Comparison of ENCODE assay signal across 8 cellular contexts in genomic region chr3:97793415-97794019, GRCh38. TPM values are rescaled to one million over a fixed set of nuclear protein-coding genes. Genes with fewer than 3 reads are reported as not detected.
DNase-seq lines count a peak whose midpoint lies in the region; ATAC-seq, FAIRE-seq and TF ChIP-seq lines count a peak whose summit lies in the region.

No MANE protein-coding gene starts in this region.

- no peaks in the 10 kb centered on the region for H3K4me1 ChIP-seq in tibial artery

- no peaks in the 10 kb centered on the region for H3K27me3 ChIP-seq in brain microvascular endothelial cell (replicated peaks)
- H3K27me3 ChIP-seq in tibial artery = no peaks in the 10 kb centered on the region

- no peaks in the 10 kb centered on the region for H3K9me3 ChIP-seq in tibial artery

- no peaks in the 10 kb centered on the region for H3K36me3 ChIP-seq in brain microvascular endothelial cell (replicated peaks)
- H3K36me3 ChIP-seq in tibial artery = peaks cover 0 to 3% (median 0%) of the 10 kb centered on the region in 3 donors

- peak; percentile 70 for DNase-seq in CD1c-positive myeloid dendritic cell (ENCODE audit: extremely low spot score)
- DNase-seq in NCI-H524 treated with DMSO at 0.1 percent for 48 hours (lab: John Stamatoyannopoulos, UW) = peak; percentile 48
- peak; percentile 20 for DNase-seq in brain microvascular endothelial cell
- DNase-seq in tibial artery = no peak
- no peak for DNase-seq in ureter (ENCODE audit: low spot score)

- H3K27ac ChIP-seq in brain microvascular endothelial cell (no peak overlapping the region), tibial artery (no peak overlapping the region)

- H3K4me3 ChIP-seq in brain microvascular endothelial cell (ENCODE audit: low read depth, low read length) (no peak overlapping the region), tibial artery (no peak overlapping the region)

- peak; percentile 99 for FAIRE-seq in islet of Langerhans (lab: Jason Lieb, UNC)

- intact Hi-C loops in tibial artery (cut with DNase I; ENCODE audit: low total_unique reads) = loop anchor here (2.0 kb wide), 1 partner anchor 229 kb away; no protein-coding TSS in a partner anchor

- ATAC-seq in GM18858 (IDR thresholded peaks at IDR 0.05; ENCODE audit: unreplicated experiment) (peak; percentile 68), HG03439 (IDR thresholded peaks at IDR 0.05; ENCODE audit: unreplicated experiment) (peak; percentile 71)

- TF ChIP-seq CTCF in brain microvascular endothelial cell (IDR thresholded peaks at IDR 0.05; ENCODE audit: low read depth, low read length, missing control alignments) (peak; percentile 64), tibial artery (IDR thresholded peaks at IDR 0.05) (peak; percentile 76 to 83)

- in situ Hi-C loops in brain microvascular endothelial cell (cut with HindIII; ENCODE audit: low pct_ligation_motif_present, low sequenced_read_pairs) = no loop called here

RNA-seq across cellular contexts. Expression of gene CRYBG3, which starts 28.3 kb away (rescaled TPM):
- 37.7 TPM for total RNA-seq in ureter

RNA-seq across cellular contexts. Expression of gene ARL6, which starts 29.0 kb away (rescaled TPM):
- total RNA-seq in ureter = 12.3 TPM

Comparison
In these comparisons a context has a peak if more than half of its experiments do, and no peak if none do; other contexts are left out.
1. DNase-seq: peak in CD1c-positive myeloid dendritic cell (single experiment), NCI-H524 treated with DMSO at 0.1 percent for 48 hours (single experiment) and brain microvascular endothelial cell (single experiment); none in tibial artery (0 of 2) and ureter (single experiment).